9 cellular contexts compared by ENCODE assay signal in genomic region chr5:147782053-147783028, GRCh38. TPM values are rescaled to one million over a fixed set of nuclear protein-coding genes. Genes with fewer than 3 reads are reported as not detected.
DNase-seq lines count a peak whose midpoint lies in the region; ATAC-seq, FAIRE-seq and TF ChIP-seq lines count a peak whose summit lies in the region.
"Had no signal": no experiment of that assay in that cellular context is flagged by ENCODE, and none has a peak within 500 bp of the region (broad histone marks: within the 10 kb centered on the region; RNA-seq: fewer than 3 reads in every experiment).

TSS of gene JAKMIP2 (minus strand) at chr5:147782728. CDS start at chr5:147671806, 110,922 bp downstream.

- peak within 1 kb of the TSS; percentile 92 for H3K27ac Mint-ChIP-seq in activated T-cell treated with anti-CD3 and anti-CD28 coated beads, Interleukin-2, amount 50 U/mL, for 72 hours

- intact Hi-C loops in A673 (cut with micrococcal nuclease; ENCODE audit: unreplicated experiment) = loop anchor here (2.0 kb wide), 1 partner anchor 20 kb away; no protein-coding TSS in a partner anchor

- H3K9me3 Mint-ChIP-seq in activated T-cell treated with anti-CD3 and anti-CD28 coated beads, Interleukin-2, amount 50 U/mL, for 72 hours = no peaks in the 10 kb centered on the region

- H3K27me3 Mint-ChIP-seq in activated T-cell treated with anti-CD3 and anti-CD28 coated beads, Interleukin-2, amount 50 U/mL, for 72 hours (ENCODE audit: low read depth) = no peaks in the 10 kb centered on the region

- peak within 1 kb of the TSS; percentile 86 for H3K27ac ChIP-seq in A673 (ENCODE audit: low read depth, low read length, poor library complexity, severe bottlenecking)
- peak within 1 kb of the TSS; percentile 99 for H3K27ac ChIP-seq in neural cell (ENCODE audit: low read length)

- peak; percentile 97 for ATAC-seq in GM19328 (IDR thresholded peaks at IDR 0.05; ENCODE audit: unreplicated experiment)
- ATAC-seq in activated T-cell treated with anti-CD3 and anti-CD28 coated beads, Interleukin-2, amount 50 U/mL, for 72 hours (replicated peaks in 1 of 2) = peak; percentile 97 to 98
- peak; percentile 100 for ATAC-seq in stimulated activated naive CD8-positive, alpha-beta T cell treated with anti-CD3 and anti-CD28 coated beads, Interleukin-15, Interleukin-2, amounts not matched to agents 100 U/mL and 50 U/mL, for 24 hours

- peak within 1 kb of the TSS; percentile 74 for H3K4me3 ChIP-seq in A673 (ENCODE audit: low read depth, low read length, poor library complexity, severe bottlenecking)
- H3K4me3 ChIP-seq in fibroblast of pulmonary artery (replicated peaks; ENCODE audit: low read depth, low read length) = no peak within 1 kb of the TSS
- peak within 1 kb of the TSS; percentile 75 for H3K4me3 ChIP-seq in neural cell (ENCODE audit: low read length)

- H3K4me3 Mint-ChIP-seq in activated T-cell treated with anti-CD3 and anti-CD28 coated beads, Interleukin-2, amount 50 U/mL, for 72 hours = peak within 1 kb of the TSS; percentile 91 to 94

- peak within 1 kb of the TSS; percentile 78 for H2AFZ ChIP-seq in neural cell (ENCODE audit: low read depth, low read length)

- peaks cover 47% of the 10 kb centered on the region for H3K79me2 ChIP-seq in neural cell (replicated peaks; ENCODE audit: insufficient read depth, low read length)

- no peak for FAIRE-seq in HTR-8/SVneo (lab: Jason Lieb, UNC)

- DNase-seq in A673 (ENCODE audit: low spot score) (peak; percentile 99), HTR-8/SVneo (ENCODE audit: insufficient read length, low spot score) (peak; percentile 3), NOMO-1 (lab: John Stamatoyannopoulos, UW; ENCODE audit: unreplicated experiment in 2 of 2) (peak; percentile 27 to 28), fibroblast of pulmonary artery (ENCODE audit: low read depth) (peak; percentile 8)
- peak; percentile 80 to 86 for DNase-seq in activated T-cell treated with anti-CD3 and anti-CD28 coated beads, Interleukin-2, amount 50 U/mL, for 72 hours
- DNase-seq in stimulated activated naive CD8-positive, alpha-beta T cell treated with anti-CD3 and anti-CD28 coated beads, Interleukin-15, Interleukin-2, amounts not matched to agents 100 U/mL and 50 U/mL, for 24 hours = peak; percentile 90

- TSS peak; percentile 72 for BruUV-seq in A673 (replicated peaks; lab: Mats Ljungman, UMichigan)

- no peaks in the 10 kb centered on the region for H3F3A ChIP-seq in neural cell (ENCODE audit: insufficient read depth, low read length, poor library complexity, severe bottlenecking)

- no peaks in the 10 kb centered on the region for H3K36me3 Mint-ChIP-seq in activated T-cell treated with anti-CD3 and anti-CD28 coated beads, Interleukin-2, amount 50 U/mL, for 72 hours (ENCODE audit: insufficient read depth in 2 of 2)

- peak; percentile 40 for TF ChIP-seq EP300 in neural cell (conservative IDR thresholded peaks at IDR 0.05; ENCODE audit: poor library complexity, severe bottlenecking)

- H3K36me3 ChIP-seq in A673 (ENCODE audit: insufficient read depth, low read length, poor library complexity, severe bottlenecking) = peaks cover under 1% of the 10 kb centered on the region
- H3K36me3 ChIP-seq in neural cell (ENCODE audit: insufficient read depth, low read length) = no peaks in the 10 kb centered on the region

- peak; percentile 56 for TF ChIP-seq RAD21 in neural cell (conservative IDR thresholded peaks at IDR 0.05)

- no peaks in the 10 kb centered on the region for H3K9me3 ChIP-seq in A673 (ENCODE audit: low read depth, low read length, poor library complexity, severe bottlenecking)
- H3K9me3 ChIP-seq in neural cell (ENCODE audit: low read length) = no peaks in the 10 kb centered on the region

- H3K4me1 ChIP-seq in A673 (ENCODE audit: insufficient read depth, low read length, poor library complexity, severe bottlenecking) = peaks cover 31% of the 10 kb centered on the region

- TF ChIP-seq CTCF in A673 (conservative IDR thresholded peaks at IDR 0.05; ENCODE audit: low read depth, low read length) (0 out of 2 replicates have a peak, but pooled peaks have one; percentile 29), fibroblast of pulmonary artery (IDR thresholded peaks at IDR 0.05; ENCODE audit: low read length, missing control alignments) (no peak), neural cell (IDR thresholded peaks at IDR 0.05; ENCODE audit: poor library complexity, severe bottlenecking) (peak; percentile 54)

- POLR2A ChIA-PET in A673 (lab: Charles Lee; ENCODE audit: low non-redundant PET) = interaction anchor here (0.6 to 0.7 kb wide), 4 partner anchors 20 to 48 kb away, joined by 3 to 4 read pairs (median 3); no protein-coding TSS in a partner anchor

- H3K4me1 Mint-ChIP-seq in activated T-cell treated with anti-CD3 and anti-CD28 coated beads, Interleukin-2, amount 50 U/mL, for 72 hours (ENCODE audit: low read depth) = peaks cover 15% of the 10 kb centered on the region

- CTCF ChIA-PET in A673 (lab: Charles Lee) = interaction anchor here (1.0 to 1.5 kb wide), 2 partner anchors 37 to 154 kb away, joined by 4 to 5 read pairs; no protein-coding TSS in a partner anchor

- H3K9ac ChIP-seq in neural cell (ENCODE audit: low read length) = peak within 1 kb of the TSS; percentile 93

- no peaks in the 10 kb centered on the region for H3K9me2 ChIP-seq in neural cell (ENCODE audit: insufficient read depth, low read length)

- H3K27me3 ChIP-seq in A673 (replicated peaks; ENCODE audit: insufficient read depth, low read depth, low read length, poor library complexity) = no peaks in the 10 kb centered on the region
- H3K27me3 ChIP-seq in neural cell (ENCODE audit: insufficient read depth, low read depth, low read length) = no peaks in the 10 kb centered on the region

- H3K4me2 ChIP-seq in neural cell (ENCODE audit: low read length) = peak within 1 kb of the TSS; percentile 59

- H4K20me1 ChIP-seq in neural cell (ENCODE audit: insufficient read depth) = peaks cover 4% of the 10 kb centered on the region

TF ChIP-seq in neural cell, 6 proteins besides CTCF, POLR2A, EP300 and RAD21:
- TF ChIP-seq SMC3 (conservative IDR thresholded peaks at IDR 0.05; ENCODE audit: poor library complexity) (peak; percentile 57), EZH2 (IDR thresholded peaks at IDR 0.05; ENCODE audit: borderline replicate concordance, insufficient read depth, low read length, poor library complexity, severe bottlenecking) (no peak), REST (IDR thresholded peaks at IDR 0.05; ENCODE audit: borderline replicate concordance) (peak; percentile 96), POLR2AphosphoS5 (IDR thresholded peaks at IDR 0.05) (peak; percentile 94), TAF1 (IDR thresholded peaks at IDR 0.05; ENCODE audit: low read depth) (peak; percentile 99), MXI1 (conservative IDR thresholded peaks at IDR 0.05; ENCODE audit: poor library complexity, severe bottlenecking) (peak; percentile 54)
TF ChIP-seq in neural cell: peak in this region for 5.

RNA-seq across cellular contexts. Expression of gene JAKMIP2, which starts in this region (rescaled TPM):
- 67.4 and 85.5 TPM in 2 replicates for total RNA-seq in A673 (2021)
- 1 to 10 TPM; 1.2 to 6.3 TPM for total RNA-seq in activated T-cell treated with anti-CD3 and anti-CD28 coated beads, Interleukin-2, amount 50 U/mL, for 72 hours
- polyA plus RNA-seq in neural cell = 44.0 and 46.3 TPM in 2 replicates
- polyA minus RNA-seq in neural cell = 117 and 171 TPM in 2 replicates
- polyA plus RNA-seq: BJ had no signal

Comparison
In these comparisons a context has a peak if more than half of its experiments do, and no peak if none do; other contexts are left out.
1. DNase-seq: peak in every context shown above with its lines; median percentile 99 in A673; 90 in stimulated activated naive CD8-positive, alpha-beta T cell treated with anti-CD3 and anti-CD28 coated beads, Interleukin-15, Interleukin-2, amounts not matched to agents 100 U/mL and 50 U/mL, for 24 hours; 83 in activated T-cell treated with anti-CD3 and anti-CD28 coated beads, Interleukin-2, amount 50 U/mL, for 72 hours; 28 in NOMO-1; 8 in fibroblast of pulmonary artery; 3 in HTR-8/SVneo.